Comparison of ENCODE assay signal across 1 cellular context in the genomic region with DNA sequence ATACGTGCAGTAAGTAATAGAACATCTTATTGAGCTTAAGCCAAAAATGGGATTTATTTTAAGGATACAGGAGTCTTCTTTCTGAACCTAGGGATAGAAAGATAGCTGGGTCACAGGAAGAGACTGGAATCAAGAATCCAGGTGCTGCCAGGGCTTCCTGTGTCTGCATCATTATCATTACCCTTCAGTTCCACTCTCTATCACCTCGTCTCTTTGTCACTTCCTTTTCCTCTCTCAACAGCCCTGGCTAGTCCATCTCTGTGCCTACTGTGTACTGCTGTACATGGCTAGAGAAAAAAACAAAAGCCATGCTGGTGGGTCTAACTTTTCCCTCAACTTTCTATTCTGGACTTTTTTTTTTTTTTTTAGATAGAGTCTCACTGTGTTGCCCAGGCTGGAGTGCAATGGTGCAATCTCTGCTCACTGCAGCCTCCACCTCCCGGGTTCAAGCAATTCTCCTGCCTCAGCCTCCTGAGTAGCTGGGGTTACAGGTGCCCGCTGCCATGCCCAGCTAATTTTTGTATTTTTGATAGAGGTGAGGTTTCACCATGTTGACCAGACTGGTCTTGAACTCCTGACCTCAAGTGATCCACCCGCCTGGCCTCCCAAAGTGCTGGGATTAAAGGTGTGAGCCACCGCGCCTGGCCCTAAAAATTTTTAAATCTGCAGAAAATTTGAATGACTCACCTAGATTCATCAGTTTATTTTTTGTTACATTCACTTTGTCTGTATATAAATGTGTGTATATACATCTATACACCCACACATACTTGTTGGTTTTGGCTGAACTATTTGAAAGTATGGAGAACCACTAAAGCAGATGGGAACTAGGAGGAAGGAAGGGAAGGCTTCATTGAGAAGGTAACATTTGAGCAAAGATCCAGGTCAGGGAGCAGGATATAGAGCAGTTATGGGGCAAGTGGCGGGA.
TF ChIP-seq lines count a peak whose summit lies in the region.

No MANE protein-coding gene starts in this region.

TF ChIP-seq in endothelial cell of umbilical vein, 7 proteins besides CTCF, POLR2A, EP300 and RAD21:
- peak; percentile 44 for TF ChIP-seq GATA2 (IDR thresholded peaks at IDR 0.05; ENCODE audit: insufficient read depth, insufficient read length, low read depth, low read length)
- no peak for TF ChIP-seq FOS (IDR thresholded peaks at IDR 0.05; ENCODE audit: borderline replicate concordance, insufficient read depth, low read length)
- no peak for TF ChIP-seq JUN (IDR thresholded peaks at IDR 0.05; ENCODE audit: borderline replicate concordance, insufficient read depth, insufficient read length, low read depth)
- TF ChIP-seq EZH2 (IDR thresholded peaks at IDR 0.05; ENCODE audit: borderline replicate concordance, low read depth, low read length, severe bottlenecking): no peak
- TF ChIP-seq, protein P1, sequence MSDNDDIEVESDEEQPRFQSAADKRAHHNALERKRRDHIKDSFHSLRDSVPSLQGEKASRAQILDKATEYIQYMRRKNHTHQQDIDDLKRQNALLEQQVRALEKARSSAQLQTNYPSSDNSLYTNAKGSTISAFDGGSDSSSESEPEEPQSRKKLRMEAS (IDR thresholded peaks at IDR 0.05; ENCODE audit: insufficient read depth, insufficient read length): no peak
- no peak for TF ChIP-seq POLR2AphosphoS5 (IDR thresholded peaks at IDR 0.05; ENCODE audit: insufficient read depth, low read depth, low read length)
- TF ChIP-seq MYC (IDR thresholded peaks at IDR 0.05; ENCODE audit: low read depth, low read length): no peak
